ENCODE assay signal across 8 cellular contexts in genomic region chr11:17386331-17387084, GRCh38. TPM values are rescaled to one million over a fixed set of nuclear protein-coding genes. Genes with fewer than 3 reads are reported as not detected.
A peak's percentile ranks its signal among the peaks of the same experiment; 100 is the strongest.
DNase-seq lines count a peak whose midpoint lies in the region; ATAC-seq and TF ChIP-seq lines count a peak whose summit lies in the region.

No MANE protein-coding gene starts in this region.

- WGBS in esophagus muscularis mucosa: 58% methylated on average over 19 of the region's 23 CpGs

- H3K27ac ChIP-seq in esophagus muscularis mucosa (replicated peaks in 1 of 4) (peak overlapping the region; percentile 41 to 62 (median 52)), vagina (no peak overlapping the region)

- no peaks in the 10 kb centered on the region for H3K9me3 ChIP-seq in esophagus muscularis mucosa
- H3K9me3 ChIP-seq in vagina: no peaks in the 10 kb centered on the region

- no peak for TF ChIP-seq EP300 in esophagus muscularis mucosa (IDR thresholded peaks at IDR 0.05)

- peak; percentile 18 to 44 for DNase-seq in activated CD4-positive, alpha-beta T cell treated with anti-CD3 and anti-CD28 coated beads for 24 hours (ENCODE audit: low read depth in 2 of 2)
- DNase-seq in activated CD4-positive, alpha-beta T cell treated with anti-CD3 and anti-CD28 coated beads for 1 hour: no peak
- DNase-seq in NCI-H2029 (lab: John Stamatoyannopoulos, UW): peak; percentile 29
- peak; percentile 56 for DNase-seq in activated CD4-positive, alpha-beta memory T cell treated with anti-CD3 and anti-CD28 coated beads for 36 hours
- no peak for DNase-seq in esophagus muscularis mucosa (ENCODE audit: extremely low spot score)
- DNase-seq in nephron progenitor cell: peak; percentile 70
- DNase-seq in vagina (ENCODE audit: extremely low spot score in 2 of 2): no peak

- ATAC-seq in HG02571 (IDR thresholded peaks at IDR 0.05; ENCODE audit: unreplicated experiment): peak; percentile 40

- no peaks in the 10 kb centered on the region for H3K4me1 Mint-ChIP-seq in activated CD4-positive, alpha-beta memory T cell treated with anti-CD3 and anti-CD28 coated beads for 36 hours (ENCODE audit: low read depth)
- H3K4me1 Mint-ChIP-seq in nephron progenitor cell: peaks cover 18% of the 10 kb centered on the region

- POLR2A ChIA-PET in activated CD4-positive, alpha-beta memory T cell treated with anti-CD3 and anti-CD28 coated beads for 36 hours (lab: Charles Lee): no interaction called here

- H3K4me3 ChIP-seq in esophagus muscularis mucosa: peak overlapping the region in 1 of 4 donors; percentile 27
- no peak overlapping the region for H3K4me3 ChIP-seq in vagina

- intact Hi-C loops in activated CD4-positive, alpha-beta memory T cell treated with anti-CD3 and anti-CD28 coated beads for 36 hours (cut with micrococcal nuclease): loop anchor here (5.0 kb wide), 1 partner anchor 309 kb away; the partner anchor contains the start of gene RPS13
- intact Hi-C loops in esophagus muscularis mucosa (cut with DNase I) (no loop called here), vagina (cut with DNase I) (no loop called here)

- H3K27ac Mint-ChIP-seq in activated CD4-positive, alpha-beta memory T cell treated with anti-CD3 and anti-CD28 coated beads for 36 hours: no peak overlapping the region
- no peak overlapping the region for H3K27ac Mint-ChIP-seq in nephron progenitor cell

- H3K27me3 Mint-ChIP-seq in activated CD4-positive, alpha-beta memory T cell treated with anti-CD3 and anti-CD28 coated beads for 36 hours: peaks cover 4% of the 10 kb centered on the region
- H3K27me3 Mint-ChIP-seq in nephron progenitor cell (ENCODE audit: low read depth, poor library complexity): peaks cover 46% of the 10 kb centered on the region

- H3K4me1 ChIP-seq in esophagus muscularis mucosa: peaks cover 6 to 30% (median 26%) of the 10 kb centered on the region in 4 donors
- peaks cover 5% of the 10 kb centered on the region for H3K4me1 ChIP-seq in vagina

- H3K9me3 Mint-ChIP-seq in activated CD4-positive, alpha-beta memory T cell treated with anti-CD3 and anti-CD28 coated beads for 36 hours: no peaks in the 10 kb centered on the region
- H3K9me3 Mint-ChIP-seq in nephron progenitor cell: no peaks in the 10 kb centered on the region

- H3K36me3 ChIP-seq in esophagus muscularis mucosa: no peaks in the 10 kb centered on the region
- H3K36me3 ChIP-seq in vagina: no peaks in the 10 kb centered on the region

- TF ChIP-seq CTCF in esophagus muscularis mucosa (IDR thresholded peaks at IDR 0.05) (peak; percentile 42 to 65 (median 52)), nephron progenitor cell (IDR thresholded peaks at IDR 0.05) (peak; percentile 55), vagina (IDR thresholded peaks at IDR 0.05) (no peak)

- H3K4me3 Mint-ChIP-seq in activated CD4-positive, alpha-beta memory T cell treated with anti-CD3 and anti-CD28 coated beads for 36 hours: no peak overlapping the region
- peak overlapping the region; percentile 62 for H3K4me3 Mint-ChIP-seq in nephron progenitor cell

- H3K27me3 ChIP-seq in esophagus muscularis mucosa (peaks cover 0 to 8% (median 0%) of the 10 kb centered on the region in 4 donors), vagina (no peaks in the 10 kb centered on the region)

- H3K36me3 Mint-ChIP-seq in activated CD4-positive, alpha-beta memory T cell treated with anti-CD3 and anti-CD28 coated beads for 36 hours: no peaks in the 10 kb centered on the region
- no peaks in the 10 kb centered on the region for H3K36me3 Mint-ChIP-seq in nephron progenitor cell (ENCODE audit: low read depth)

- CTCF ChIA-PET in activated CD4-positive, alpha-beta memory T cell treated with anti-CD3 and anti-CD28 coated beads for 36 hours (lab: Charles Lee): interaction anchor here (0.7 to 5.8 kb wide), 12 partner anchors 10 to 212 kb away, joined by 3 to 75 read pairs (median 4); no protein-coding TSS in a partner anchor

- TF ChIP-seq POLR2A in esophagus muscularis mucosa (IDR thresholded peaks at IDR 0.05; ENCODE audit: low read depth) (peak; percentile 14), vagina (IDR thresholded peaks at IDR 0.05) (no peak)

RNA-seq across cellular contexts. Expression of gene KCNJ11, which starts 2.0 kb away (rescaled TPM):
- under 1 TPM; 0.10 to 0.57 TPM for total RNA-seq in activated CD4-positive, alpha-beta memory T cell treated with anti-CD3 and anti-CD28 coated beads for 36 hours
- total RNA-seq in esophagus muscularis mucosa (1 to 10 TPM in 2 of 4 donors, under 1 TPM in 1, not detected in 1; 0.66 to 6.5 (median 2.5) TPM), vagina (not detected)

RNA-seq across cellular contexts. Expression of gene NCR3LG1, which starts 34.9 kb away (rescaled TPM):
- under 1 TPM; 0.69 to 0.82 TPM for total RNA-seq in activated CD4-positive, alpha-beta memory T cell treated with anti-CD3 and anti-CD28 coated beads for 36 hours
- total RNA-seq in esophagus muscularis mucosa (1 to 10 TPM; 1.7 to 3.6 (median 2.4) TPM), vagina (2.2 TPM)

Comparison
In these comparisons a context has a peak if more than half of its experiments do, and no peak if none do; other contexts are left out.
1. DNase-seq: peak in activated CD4-positive, alpha-beta T cell treated with anti-CD3 and anti-CD28 coated beads for 24 hours (2 of 2), NCI-H2029 (single experiment), activated CD4-positive, alpha-beta memory T cell treated with anti-CD3 and anti-CD28 coated beads for 36 hours (single experiment) and nephron progenitor cell (single experiment); none in activated CD4-positive, alpha-beta T cell treated with anti-CD3 and anti-CD28 coated beads for 1 hour (single experiment), esophagus muscularis mucosa (single experiment) and vagina (0 of 2).
2. CTCF ChIP-seq: peak in esophagus muscularis mucosa (3 of 3) and nephron progenitor cell (single experiment); none in vagina (0 of 3).